Comparison of ENCODE assay signal across 9 cellular contexts in the genomic region with DNA sequence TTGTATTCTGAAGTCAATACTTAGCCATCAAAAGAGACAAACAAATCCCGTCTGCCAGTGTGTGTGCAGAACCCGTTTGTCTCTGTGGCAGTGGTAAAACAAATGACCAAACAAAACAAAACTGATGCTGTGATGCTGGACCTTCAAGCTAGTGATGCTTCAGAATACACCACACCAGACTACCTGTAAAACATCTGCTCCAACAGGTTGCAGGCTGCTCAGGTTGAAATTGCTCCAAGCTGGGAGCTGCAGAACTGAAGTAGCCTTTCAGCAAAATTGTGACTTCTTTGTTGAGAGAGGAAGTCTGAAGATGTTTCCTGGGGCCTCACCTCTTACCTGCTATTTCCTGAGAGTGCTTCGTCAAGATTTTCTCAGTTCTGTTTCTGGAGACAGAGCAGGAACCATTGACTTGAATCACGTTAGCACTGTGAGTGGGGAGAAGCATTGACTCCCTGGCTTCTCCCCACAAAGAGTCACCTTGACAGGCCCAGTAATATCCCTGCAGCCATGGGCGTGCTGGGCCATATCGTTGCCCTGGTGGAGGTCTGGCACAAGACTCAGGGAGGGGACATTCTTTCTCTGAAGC.
DNase-seq lines count a peak whose midpoint lies in the region; ATAC-seq, FAIRE-seq and TF ChIP-seq lines count a peak whose summit lies in the region.
"Had no signal": no experiment of that assay in that cellular context is flagged by ENCODE, and none has a peak within 500 bp of the region (broad histone marks: within the 10 kb centered on the region; RNA-seq: fewer than 3 reads in every experiment).

No MANE protein-coding gene starts in this region.

- no peak for DNase-seq in right cardiac atrium
- DNase-seq in D721Med (ENCODE audit: insufficient read length, low spot score) = no peak
- DNase-seq in epidermal melanocyte (ENCODE audit: insufficient read length, low spot score) = no peak
- no peak for DNase-seq in NCI-H748 treated with DMSO at 0.1 percent for 48 hours (lab: John Stamatoyannopoulos, UW)

- peak; percentile 74 for ATAC-seq in GM18519 (IDR thresholded peaks at IDR 0.05; ENCODE audit: low FRiP score, unreplicated experiment)
- peak; percentile 57 for ATAC-seq in GM21423 (IDR thresholded peaks at IDR 0.05; ENCODE audit: unreplicated experiment)
- peak; percentile 69 for ATAC-seq in HG03378 (IDR thresholded peaks at IDR 0.05; ENCODE audit: unreplicated experiment)
- ATAC-seq in right cardiac atrium = peak; percentile 9 to 18

- no peak for FAIRE-seq in D721Med (lab: Jason Lieb, UNC)
- FAIRE-seq: endothelial cell of umbilical vein, small intestine had no signal

- peaks cover 13% of the 10 kb centered on the region for H3K4me1 ChIP-seq in right cardiac atrium (ENCODE audit: control insufficient read depth, insufficient read depth, low read length)

- intact Hi-C loops in right cardiac atrium (cut with DNase I) = no loop called here

- no peaks in the 10 kb centered on the region for H3K27me3 ChIP-seq in right cardiac atrium (ENCODE audit: control insufficient read depth, insufficient read depth)

- TF ChIP-seq CTCF in D721Med (IDR thresholded peaks at IDR 0.05; ENCODE audit: insufficient read depth, missing control alignments) = no peak

- 53% methylated on average over 6 of the region's 6 CpGs for WGBS in right cardiac atrium

- no peak overlapping the region for H3K4me3 ChIP-seq in right cardiac atrium (ENCODE audit: low read length)

- H3K27ac ChIP-seq in right cardiac atrium (ENCODE audit: low read length) = peak overlapping the region; percentile 70

- no peaks in the 10 kb centered on the region for H3K9me3 ChIP-seq in right cardiac atrium (ENCODE audit: control insufficient read depth, low read length)

Comparison
In these comparisons a context has a peak if more than half of its experiments do, and no peak if none do; other contexts are left out.
1. ATAC-seq: peak in every context shown above with its lines; median percentile 74 in GM18519; 69 in HG03378; 57 in GM21423; 14 in right cardiac atrium.